17 cellular contexts compared by ENCODE assay signal in the genomic region with DNA sequence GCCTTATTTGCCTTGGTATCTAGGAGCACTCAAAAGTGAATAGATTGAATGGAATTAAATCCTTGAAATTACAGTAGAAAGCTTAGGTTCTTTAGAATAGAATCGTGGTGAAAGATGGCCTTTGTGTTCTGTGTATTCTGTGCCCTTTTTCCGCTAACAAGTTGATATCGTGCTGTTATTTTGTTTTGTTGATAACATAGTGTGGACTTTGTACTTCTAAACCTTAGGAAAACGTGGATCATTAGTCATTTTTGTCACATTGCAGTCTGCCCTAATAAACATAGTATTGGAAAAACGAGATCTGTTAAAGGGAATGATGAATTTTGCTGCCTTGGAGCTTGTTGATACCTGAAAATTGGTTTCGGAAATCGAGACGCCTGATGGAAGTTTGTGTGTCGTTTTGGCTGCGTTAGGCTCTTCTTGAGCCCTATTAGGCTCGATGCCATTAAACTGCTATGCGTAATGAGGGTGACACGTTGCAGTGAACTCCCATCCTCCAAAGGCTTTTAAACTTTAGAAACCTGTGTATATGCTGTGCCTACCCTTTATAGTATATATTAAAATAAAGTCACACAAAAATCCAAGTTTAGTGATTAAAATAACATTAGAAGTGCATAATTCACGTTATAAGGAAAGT.
"Had no signal": no experiment of that assay in that cellular context is flagged by ENCODE, and none has a peak within 500 bp of the region (broad histone marks: within the 10 kb centered on the region; RNA-seq: fewer than 3 reads in every experiment).

No MANE protein-coding gene starts in this region.

- FAIRE-seq: endometrium, islet of Langerhans had no signal

- DNase-seq: activated B cell treated with CpG ODN at 0.5 μM for 24 hours; activated CD4-positive, alpha-beta T cell treated with anti-CD3 and anti-CD28 coated beads, Interleukin-2, amount 10 ng/mL, durations not matched to agents 7 days and 5 days; activated effector memory CD4-positive, alpha-beta T cell treated with Interleukin-2 at 50 U/mL for 16 hours; activated T-cell treated with anti-CD3 and anti-CD28 coated beads, Interleukin-2, amount 50 U/mL, for 1 hour; amygdala; mucosa of descending colon; occipital lobe; stimulated activated CD4-positive, alpha-beta T cell treated with anti-CD3 and anti-CD28 coated beads, Interleukin-4, amount 100 ng/mL, for 1 hour; stimulated activated CD8-positive, alpha-beta memory T cell treated with anti-CD3 and anti-CD28 coated beads, Interleukin-4, amount 100 ng/mL, for 48 hours; stimulated activated naive CD8-positive, alpha-beta T cell treated with anti-CD3 and anti-CD28 coated beads, Interleukin-15, Interleukin-2, amounts not matched to agents 100 U/mL and 50 U/mL, for 24 hours had no signal

- H3K9me3 ChIP-seq: esophagus muscularis mucosa, mucosa of descending colon had no signal

- H3K4me3 ChIP-seq: esophagus muscularis mucosa, mucosa of descending colon had no signal

- H3K27ac Mint-ChIP-seq: activated B cell treated with CpG ODN at 0.5 μM for 24 hours; activated CD4-positive, alpha-beta T cell treated with anti-CD3 and anti-CD28 coated beads, Interleukin-2, amount 10 ng/mL, durations not matched to agents 7 days and 5 days; nephron; T-helper 1 cell treated with Interleukin-12 subunit alpha and Interleukin-12 subunit beta and Interleukin-4 antibody, amounts not matched to agents 30 μg/mL and 1 μg/mL, for 36 hours had no signal

- ATAC-seq: left lobe of liver; mucosa of descending colon; stimulated activated naive CD8-positive, alpha-beta T cell treated with anti-CD3 and anti-CD28 coated beads, Interleukin-15, Interleukin-2, amounts not matched to agents 100 U/mL and 50 U/mL, for 24 hours had no signal

- H3K4me3 Mint-ChIP-seq: activated B cell treated with CpG ODN at 0.5 μM for 24 hours; activated CD4-positive, alpha-beta T cell treated with anti-CD3 and anti-CD28 coated beads, Interleukin-2, amount 10 ng/mL, durations not matched to agents 7 days and 5 days; activated naive CD8-positive, alpha-beta T cell; nephron; T-helper 1 cell treated with Interleukin-12 subunit alpha and Interleukin-12 subunit beta and Interleukin-4 antibody, amounts not matched to agents 30 μg/mL and 1 μg/mL, for 36 hours had no signal

- H3K9me3 Mint-ChIP-seq: activated B cell treated with CpG ODN at 0.5 μM for 24 hours; nephron; T-helper 1 cell treated with Interleukin-12 subunit alpha and Interleukin-12 subunit beta and Interleukin-4 antibody, amounts not matched to agents 30 μg/mL and 1 μg/mL, for 36 hours had no signal

- H3K27me3 ChIP-seq: esophagus muscularis mucosa had no signal

- H3K36me3 ChIP-seq: esophagus muscularis mucosa had no signal

- H3K27ac ChIP-seq: esophagus muscularis mucosa had no signal

- H3K27me3 Mint-ChIP-seq: activated B cell treated with CpG ODN at 0.5 μM for 24 hours; activated CD4-positive, alpha-beta T cell treated with anti-CD3 and anti-CD28 coated beads, Interleukin-2, amount 10 ng/mL, durations not matched to agents 7 days and 5 days; activated naive CD8-positive, alpha-beta T cell had no signal
